9 cellular contexts compared by ENCODE assay signal in genomic region chr19:12495002-12495802, GRCh38. TPM values are rescaled to one million over a fixed set of nuclear protein-coding genes. Genes with fewer than 3 reads are reported as not detected.
DNase-seq lines count a peak whose midpoint lies in the region; ATAC-seq and TF ChIP-seq lines count a peak whose summit lies in the region.
"Had no signal": no experiment of that assay in that cellular context is flagged by ENCODE, and none has a peak within 500 bp of the region (broad histone marks: within the 10 kb centered on the region; RNA-seq: fewer than 3 reads in every experiment).

No MANE protein-coding gene starts in this region.

- H3K4me1 Mint-ChIP-seq in natural killer cell treated with Interleukin-12 subunit alpha and Interleukin-12 subunit beta and Interleukin-15 and Interleukin-18, amount 100 ng/mL, for 72 hours (ENCODE audit: low read depth in 2 of 2), result peaks cover 0 to 10% of the 10 kb centered on the region in 2 donors

- peak overlapping the region; percentile 32 to 76 for H3K27ac Mint-ChIP-seq in natural killer cell treated with Interleukin-12 subunit alpha and Interleukin-12 subunit beta and Interleukin-15 and Interleukin-18, amount 100 ng/mL, for 72 hours

- H3K36me3 Mint-ChIP-seq in natural killer cell treated with Interleukin-12 subunit alpha and Interleukin-12 subunit beta and Interleukin-15 and Interleukin-18, amount 100 ng/mL, for 72 hours, result no peaks in the 10 kb centered on the region

- no peaks in the 10 kb centered on the region for H3K27me3 Mint-ChIP-seq in natural killer cell treated with Interleukin-12 subunit alpha and Interleukin-12 subunit beta and Interleukin-15 and Interleukin-18, amount 100 ng/mL, for 72 hours

- H3K4me3 ChIP-seq in BE2C (ENCODE audit: low read depth, low read length), result peak overlapping the region; percentile 69
- peak overlapping the region; percentile 71 for H3K4me3 ChIP-seq in HUES64 (ENCODE audit: low read length)
- peak overlapping the region; percentile 69 for H3K4me3 ChIP-seq in fibroblast of the aortic adventitia (ENCODE audit: low read depth, low read length)
- H3K4me3 ChIP-seq: SK-N-MC had no signal

- H3K9me3 ChIP-seq in BE2C (peaks cover 4% of the 10 kb centered on the region; the same call in 1 of the 2 replicates), HUES64 (ENCODE audit: insufficient read depth, low read depth, low read length) (no peaks in the 10 kb centered on the region)

- H3K27me3 ChIP-seq in BE2C, result no peaks in the 10 kb centered on the region
- H3K27me3 ChIP-seq in HUES64 (ENCODE audit: insufficient read depth, low read length), result no peaks in the 10 kb centered on the region

- H3K36me3 ChIP-seq in BE2C, result no peaks in the 10 kb centered on the region
- H3K36me3 ChIP-seq in HUES64 (ENCODE audit: insufficient read depth, low read length), result no peaks in the 10 kb centered on the region

- peak overlapping the region; percentile 89 for H3K9ac ChIP-seq in HUES64 (ENCODE audit: low read depth, low read length)

- H3K4me1 ChIP-seq in BE2C (no peaks in the 10 kb centered on the region), HUES64 (ENCODE audit: insufficient read depth, low read length) (no peaks in the 10 kb centered on the region)

- peak; percentile 97 for DNase-seq in BE2C
- DNase-seq in RKO (ENCODE audit: low spot score), result peak; percentile 95
- DNase-seq in activated effector memory CD4-positive, alpha-beta T cell treated with anti-CD3 and anti-CD28 coated beads, Interleukin-2, amount 50 U/mL, for 16 hours, result peak; percentile 96
- peak; percentile 62 for DNase-seq in fibroblast of the aortic adventitia (ENCODE audit: low read depth)
- DNase-seq in natural killer cell treated with Interleukin-12 subunit alpha and Interleukin-12 subunit beta and Interleukin-15 and Interleukin-18, amount 100 ng/mL, for 72 hours (ENCODE audit: low spot score), result peak; percentile 94
- peak; percentile 85 to 92 (median 90) for DNase-seq in stimulated activated naive CD4-positive, alpha-beta T cell (lab: John Stamatoyannopoulos, UW)

- H3K9me3 Mint-ChIP-seq in natural killer cell treated with Interleukin-12 subunit alpha and Interleukin-12 subunit beta and Interleukin-15 and Interleukin-18, amount 100 ng/mL, for 72 hours, result no peaks in the 10 kb centered on the region

- peak overlapping the region; percentile 83 for H3K27ac ChIP-seq in HUES64 (ENCODE audit: low read depth, low read length)
- H3K27ac ChIP-seq: SK-N-MC had no signal

- 7% methylated on average over 51 of the region's 51 CpGs for WGBS in HUES64

- peak overlapping the region; percentile 78 for H3K4me3 Mint-ChIP-seq in natural killer cell treated with Interleukin-12 subunit alpha and Interleukin-12 subunit beta and Interleukin-15 and Interleukin-18, amount 100 ng/mL, for 72 hours

- TF ChIP-seq CTCF in BE2C (IDR thresholded peaks at IDR 0.05; ENCODE audit: low read depth, low read length) (peak; percentile 56), fibroblast of the aortic adventitia (IDR thresholded peaks at IDR 0.05; ENCODE audit: insufficient read depth, low read length) (peak; percentile 8)

- peak; percentile 53 for ATAC-seq in GM19328 (IDR thresholded peaks at IDR 0.05; ENCODE audit: unreplicated experiment)
- ATAC-seq in natural killer cell treated with Interleukin-12 subunit alpha and Interleukin-12 subunit beta and Interleukin-15 and Interleukin-18, amount 100 ng/mL, for 72 hours, result peak; percentile 100

RNA-seq across cellular contexts. Expression of gene ZNF709, which starts 10.6 kb away (rescaled TPM):
- polyA plus RNA-seq in BE2C (2012; ENCODE audit: insufficient read depth, insufficient read length, low read depth), result 0.20 TPM
- polyA plus RNA-seq in HUES64 (2013, experiment 1 of 2), result 2.0 TPM
- 2.2 TPM for polyA plus RNA-seq in HUES64 (2013, experiment 2 of 2)
- 1.4 and 3.8 TPM in 2 replicates for total RNA-seq in fibroblast of the aortic adventitia (ENCODE audit: low replicate concordance)
- 1 to 10 TPM; 1.3 to 1.6 TPM for total RNA-seq in natural killer cell treated with Interleukin-12 subunit alpha and Interleukin-12 subunit beta and Interleukin-15 and Interleukin-18, amount 100 ng/mL, for 72 hours

RNA-seq across cellular contexts. Expression of gene ZNF443, which starts 54.4 kb away (rescaled TPM):
- 0.57 TPM for polyA plus RNA-seq in BE2C (2012; ENCODE audit: insufficient read depth, insufficient read length, low read depth)
- 4.9 TPM for polyA plus RNA-seq in HUES64 (2013, experiment 1 of 2)
- 6.0 TPM for polyA plus RNA-seq in HUES64 (2013, experiment 2 of 2)
- 0.65 and 2.9 TPM in 2 replicates for total RNA-seq in fibroblast of the aortic adventitia (ENCODE audit: low replicate concordance)
- 1 to 10 TPM; 2.2 to 2.5 TPM for total RNA-seq in natural killer cell treated with Interleukin-12 subunit alpha and Interleukin-12 subunit beta and Interleukin-15 and Interleukin-18, amount 100 ng/mL, for 72 hours

RNA-seq across cellular contexts. Expression of gene ZNF564, which starts 56.1 kb away (rescaled TPM):
- polyA plus RNA-seq in BE2C (2012; ENCODE audit: insufficient read depth, insufficient read length, low read depth), result 3.0 TPM
- polyA plus RNA-seq in HUES64 (2013, experiment 1 of 2), result 5.1 TPM
- polyA plus RNA-seq in HUES64 (2013, experiment 2 of 2), result 6.3 TPM
- total RNA-seq in fibroblast of the aortic adventitia (ENCODE audit: low replicate concordance), result 7.0 and 13.2 TPM in 2 replicates
- 10 to 100 TPM; 12.5 to 13.2 TPM for total RNA-seq in natural killer cell treated with Interleukin-12 subunit alpha and Interleukin-12 subunit beta and Interleukin-15 and Interleukin-18, amount 100 ng/mL, for 72 hours

Comparison
In these comparisons a context has a peak if more than half of its experiments do, and no peak if none do; other contexts are left out.
1. Peak in every context shown above with its lines: DNase-seq, ATAC-seq, H3K4me3 ChIP-seq and H3K27ac ChIP-seq.